ENCODE assay signal across 1 cellular context in the genomic region with DNA sequence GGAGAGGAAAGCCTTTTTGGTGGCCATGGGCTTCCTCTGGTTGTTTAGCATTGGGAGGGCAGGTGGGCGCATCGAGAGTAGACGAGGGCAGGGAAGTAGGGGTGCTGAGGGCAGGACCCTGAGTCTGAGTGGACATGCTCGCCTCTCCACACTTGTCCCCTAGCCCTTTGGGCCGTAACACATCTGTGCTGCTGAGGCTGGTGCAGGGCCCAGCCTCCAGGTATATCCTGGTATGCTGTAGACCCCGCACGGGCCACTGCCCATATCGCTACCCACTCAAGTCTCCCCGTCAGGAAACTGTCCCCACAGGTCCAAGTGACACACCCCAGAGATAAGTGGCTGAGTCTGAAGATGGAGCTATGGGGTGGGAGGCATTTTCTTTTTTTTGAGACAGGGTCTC.
TF ChIP-seq lines count a peak whose summit lies in the region.

No MANE protein-coding gene starts in this region.

TF ChIP-seq in HepG2, 621 proteins besides CTCF, POLR2A, EP300 and RAD21:
- TF ChIP-seq ZNF101 (CRISPR knock-in tag; IDR thresholded peaks at IDR 0.05; ENCODE audit: borderline replicate concordance, low read depth) = no peak
- no peak for TF ChIP-seq YEATS4 (CRISPR knock-in tag; IDR thresholded peaks at IDR 0.05; ENCODE audit: borderline replicate concordance)
- no peak for TF ChIP-seq EEA1 (CRISPR knock-in tag; IDR thresholded peaks at IDR 0.05; ENCODE audit: borderline replicate concordance)
- TF ChIP-seq HNF1B (CRISPR knock-in tag; IDR thresholded peaks at IDR 0.05) = no peak
- TF ChIP-seq, protein P1, sequence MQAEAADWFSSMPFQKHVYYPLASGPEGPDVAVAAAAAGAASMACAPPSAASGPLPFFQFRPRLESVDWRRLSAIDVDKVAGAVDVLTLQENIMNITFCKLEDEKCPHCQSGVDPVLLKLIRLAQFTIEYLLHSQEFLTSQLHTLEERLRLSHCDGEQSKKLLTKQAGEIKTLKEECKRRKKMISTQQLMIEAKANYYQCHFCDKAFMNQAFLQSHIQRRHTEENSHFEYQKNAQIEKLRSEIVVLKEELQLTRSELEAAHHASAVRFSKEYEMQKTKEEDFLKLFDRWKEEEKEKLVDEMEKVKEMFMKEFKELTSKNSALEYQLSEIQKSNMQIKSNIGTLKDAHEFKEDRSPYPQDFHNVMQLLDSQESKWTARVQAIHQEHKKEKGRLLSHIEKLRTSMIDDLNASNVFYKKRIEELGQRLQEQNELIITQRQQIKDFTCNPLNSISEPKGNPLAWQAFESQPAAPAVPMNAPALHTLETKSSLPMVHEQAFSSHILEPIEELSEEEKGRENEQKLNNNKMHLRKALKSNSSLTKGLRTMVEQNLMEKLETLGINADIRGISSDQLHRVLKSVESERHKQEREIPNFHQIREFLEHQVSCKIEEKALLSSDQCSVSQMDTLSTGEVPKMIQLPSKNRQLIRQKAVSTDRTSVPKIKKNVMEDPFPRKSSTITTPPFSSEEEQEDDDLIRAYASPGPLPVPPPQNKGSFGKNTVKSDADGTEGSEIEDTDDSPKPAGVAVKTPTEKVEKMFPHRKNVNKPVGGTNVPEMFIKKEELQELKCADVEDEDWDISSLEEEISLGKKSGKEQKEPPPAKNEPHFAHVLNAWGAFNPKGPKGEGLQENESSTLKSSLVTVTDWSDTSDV (CRISPR knock-in tag; IDR thresholded peaks at IDR 0.05) = no peak
- TF ChIP-seq ZNF501 (CRISPR knock-in tag; IDR thresholded peaks at IDR 0.05) = no peak
- no peak for TF ChIP-seq ZNF614 (CRISPR knock-in tag; IDR thresholded peaks at IDR 0.05; ENCODE audit: borderline replicate concordance)
- no peak for TF ChIP-seq BHLHE40 (IDR thresholded peaks at IDR 0.05; ENCODE audit: low read length)
- TF ChIP-seq SSRP1 (CRISPR knock-in tag; IDR thresholded peaks at IDR 0.05) = no peak
- no peak for TF ChIP-seq ELF1 (CRISPR knock-in tag; IDR thresholded peaks at IDR 0.05)
- TF ChIP-seq, protein P2, sequence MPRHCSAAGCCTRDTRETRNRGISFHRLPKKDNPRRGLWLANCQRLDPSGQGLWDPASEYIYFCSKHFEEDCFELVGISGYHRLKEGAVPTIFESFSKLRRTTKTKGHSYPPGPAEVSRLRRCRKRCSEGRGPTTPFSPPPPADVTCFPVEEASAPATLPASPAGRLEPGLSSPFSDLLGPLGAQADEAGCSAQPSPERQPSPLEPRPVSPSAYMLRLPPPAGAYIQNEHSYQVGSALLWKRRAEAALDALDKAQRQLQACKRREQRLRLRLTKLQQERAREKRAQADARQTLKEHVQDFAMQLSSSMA (CRISPR knock-in tag; IDR thresholded peaks at IDR 0.05) = no peak
